ENCODE assay signal across 1 cellular context in genomic region chr7:35799846-35800717, GRCh38.
TF ChIP-seq lines count a peak whose summit lies in the region.

No MANE protein-coding gene starts in this region.

TF ChIP-seq in HepG2, 621 proteins besides CTCF, POLR2A, EP300 and RAD21 (continued from another document):
- peak; percentile 43; the same call in 1 of the 2 replicates for TF ChIP-seq ZBTB10 (CRISPR knock-in tag; IDR thresholded peaks at IDR 0.05; ENCODE audit: borderline replicate concordance)
- TF ChIP-seq ARNT2 (CRISPR knock-in tag; IDR thresholded peaks at IDR 0.05; ENCODE audit: low read depth) = no peak
- no peak; the same call in 1 of the 2 replicates for TF ChIP-seq ZNF138 (CRISPR knock-in tag; IDR thresholded peaks at IDR 0.05; ENCODE audit: low read depth)
- TF ChIP-seq ZBTB2 (CRISPR knock-in tag; IDR thresholded peaks at IDR 0.05; ENCODE audit: low read depth) = peak; percentile 8
- TF ChIP-seq NFATC3 (CRISPR knock-in tag; IDR thresholded peaks at IDR 0.05) = no peak
- TF ChIP-seq MXD1 (CRISPR knock-in tag; IDR thresholded peaks at IDR 0.05) = peak; percentile 18; the same call in 1 of the 2 replicates
- no peak for TF ChIP-seq ZBTB1 (CRISPR knock-in tag; IDR thresholded peaks at IDR 0.05; ENCODE audit: borderline replicate concordance)
- no peak for TF ChIP-seq AKNA (CRISPR knock-in tag; IDR thresholded peaks at IDR 0.05; ENCODE audit: borderline replicate concordance)
- no peak; the same call in 1 of the 2 replicates for TF ChIP-seq CBX5 (CRISPR knock-in tag; IDR thresholded peaks at IDR 0.05; ENCODE audit: borderline replicate concordance)
- TF ChIP-seq ZNF274 (CRISPR knock-in tag; IDR thresholded peaks at IDR 0.05) = no peak
- TF ChIP-seq ZNF841 (CRISPR knock-in tag; IDR thresholded peaks at IDR 0.05; ENCODE audit: borderline replicate concordance) = no peak
- TF ChIP-seq ZNF30 (CRISPR knock-in tag; IDR thresholded peaks at IDR 0.05) = no peak
- TF ChIP-seq ZNF207 (IDR thresholded peaks at IDR 0.05; ENCODE audit: borderline replicate concordance) = no peak
- no peak for TF ChIP-seq ZNF543 (CRISPR knock-in tag; IDR thresholded peaks at IDR 0.05)
- no peak for TF ChIP-seq ZBTB4 (CRISPR knock-in tag; IDR thresholded peaks at IDR 0.05; ENCODE audit: borderline replicate concordance)
- TF ChIP-seq ZNF180 (CRISPR knock-in tag; IDR thresholded peaks at IDR 0.05; ENCODE audit: borderline replicate concordance, low read depth) = no peak
- TF ChIP-seq ZNF768 (CRISPR knock-in tag; IDR thresholded peaks at IDR 0.05) = no peak
- TF ChIP-seq ZNF660 (CRISPR knock-in tag; IDR thresholded peaks at IDR 0.05; ENCODE audit: borderline replicate concordance, low read depth) = no peak
- no peak for TF ChIP-seq HHEX (CRISPR knock-in tag; IDR thresholded peaks at IDR 0.05)
- TF ChIP-seq ESRRA (CRISPR knock-in tag; IDR thresholded peaks at IDR 0.05; ENCODE audit: low read depth) = no peak
- no peak for TF ChIP-seq TBX3 (IDR thresholded peaks at IDR 0.05; ENCODE audit: borderline replicate concordance)
- TF ChIP-seq PCBP1 (IDR thresholded peaks at IDR 0.05; ENCODE audit: borderline replicate concordance, low read depth, low read length) = no peak
- TF ChIP-seq ZNF326 (CRISPR knock-in tag; IDR thresholded peaks at IDR 0.05; ENCODE audit: borderline replicate concordance) = no peak
- TF ChIP-seq IRX3 (CRISPR knock-in tag; IDR thresholded peaks at IDR 0.05; ENCODE audit: borderline replicate concordance, low read depth) = 0 out of 2 replicates have a peak, but pooled peaks have one; percentile 37
- TF ChIP-seq ZNF143 (CRISPR knock-in tag; IDR thresholded peaks at IDR 0.05) = no peak
- no peak for TF ChIP-seq CHD2 (IDR thresholded peaks at IDR 0.05; ENCODE audit: low read depth, low read length)
- no peak; the same call in 1 of the 2 replicates for TF ChIP-seq KDM5A (IDR thresholded peaks at IDR 0.05; ENCODE audit: borderline replicate concordance, low read length)
- no peak for TF ChIP-seq GATAD1 (CRISPR knock-in tag; IDR thresholded peaks at IDR 0.05)
- TF ChIP-seq SP140L (CRISPR knock-in tag; IDR thresholded peaks at IDR 0.05; ENCODE audit: borderline replicate concordance) = no peak
- no peak for TF ChIP-seq GATA4 (IDR thresholded peaks at IDR 0.05; ENCODE audit: borderline replicate concordance, low read depth)
- no peak for TF ChIP-seq BHLHE40 (IDR thresholded peaks at IDR 0.05; ENCODE audit: low read length)
- TF ChIP-seq ZNF639 (CRISPR knock-in tag; conservative IDR thresholded peaks at IDR 0.05) = no peak
- TF ChIP-seq ZNF614 (CRISPR knock-in tag; IDR thresholded peaks at IDR 0.05; ENCODE audit: borderline replicate concordance) = no peak
- TF ChIP-seq RFXAP (CRISPR knock-in tag; IDR thresholded peaks at IDR 0.05; ENCODE audit: borderline replicate concordance) = no peak
- TF ChIP-seq ZNF704 (CRISPR knock-in tag; IDR thresholded peaks at IDR 0.05; ENCODE audit: borderline replicate concordance) = no peak
- no peak for TF ChIP-seq TBP (CRISPR knock-in tag; IDR thresholded peaks at IDR 0.05)
- TF ChIP-seq ZNF572 (CRISPR knock-in tag; IDR thresholded peaks at IDR 0.05) = no peak
- TF ChIP-seq STAT5B (CRISPR knock-in tag; IDR thresholded peaks at IDR 0.05) = no peak
- no peak for TF ChIP-seq MNT (IDR thresholded peaks at IDR 0.05)
- no peak for TF ChIP-seq RARG (CRISPR knock-in tag; IDR thresholded peaks at IDR 0.05; ENCODE audit: low read depth)
- TF ChIP-seq ZNF720 (CRISPR knock-in tag; IDR thresholded peaks at IDR 0.05) = no peak
- TF ChIP-seq ZC3H4 (CRISPR knock-in tag; IDR thresholded peaks at IDR 0.05; ENCODE audit: borderline replicate concordance) = peak; percentile 50; the same call in 1 of the 2 replicates
- 0 out of 2 replicates have a peak, but pooled peaks have one; percentile 55 for TF ChIP-seq ZNF879 (CRISPR knock-in tag; IDR thresholded peaks at IDR 0.05)
TF ChIP-seq in HepG2: peak in this region for 77.
